Comparison of ENCODE assay signal across 8 cellular contexts in genomic region chr15:52331490-52332240, GRCh38. TPM values are rescaled to one million over a fixed set of nuclear protein-coding genes. Genes with fewer than 3 reads are reported as not detected.
DNase-seq lines count a peak whose midpoint lies in the region; ATAC-seq and TF ChIP-seq lines count a peak whose summit lies in the region.

No MANE protein-coding gene starts in this region.

- TF ChIP-seq EP300 in gastroesophageal sphincter (IDR thresholded peaks at IDR 0.05), result no peak

- ATAC-seq in GM21381 (IDR thresholded peaks at IDR 0.05; ENCODE audit: unreplicated experiment) (peak; percentile 79), gastroesophageal sphincter (no peak)

- peaks cover 0 to under 1% (median 0%) of the 10 kb centered on the region in 3 donors for H3K4me1 ChIP-seq in gastroesophageal sphincter

- peaks cover 0 to 67% of the 10 kb centered on the region in 2 donors for H3K36me3 ChIP-seq in gastroesophageal sphincter

- no peak for TF ChIP-seq POLR2A in gastroesophageal sphincter (IDR thresholded peaks at IDR 0.05)

- 66 to 78% methylated on average over 4 to 6 of the region's 6 CpGs for WGBS in gastroesophageal sphincter (ENCODE audit: low coverage in 1 of 2), 2 donors

- H3K27ac ChIP-seq in gastroesophageal sphincter, result no peak overlapping the region

- H3K9me3 ChIP-seq in gastroesophageal sphincter, result no peaks in the 10 kb centered on the region

- DNase-seq in EL, result peak; percentile 52
- peak; percentile 37 for DNase-seq in HPDE6-E6E7 (ENCODE audit: extremely low spot score)
- DNase-seq in T-helper 2 cell, result peak in 4 of 5 experiments; percentile 7 to 93 (median 32)
- peak; percentile 56 for DNase-seq in astrocyte of the cerebellum (ENCODE audit: low read depth)
- peak; percentile 55 for DNase-seq in left kidney (ENCODE audit: low read depth, low spot score)
- DNase-seq in stimulated activated CD8-positive, alpha-beta memory T cell treated with anti-CD3 and anti-CD28 coated beads, Interleukin-7, amount 100 ng/mL, for 24 hours (ENCODE audit: low read depth), result peak; percentile 16

- TF ChIP-seq CTCF in astrocyte of the cerebellum (IDR thresholded peaks at IDR 0.05; ENCODE audit: low read depth, low read length, missing control alignments), result peak; percentile 50
- TF ChIP-seq CTCF in gastroesophageal sphincter (IDR thresholded peaks at IDR 0.05), result peak in 1 of 4 experiments; percentile 16

- no peaks in the 10 kb centered on the region for H3K27me3 ChIP-seq in gastroesophageal sphincter

- in situ Hi-C loops in astrocyte of the cerebellum (cut with HindIII; ENCODE audit: low sequenced_read_pairs), result no loop called here

- H3K4me3 ChIP-seq in astrocyte of the cerebellum (ENCODE audit: low read depth, low read length) (no peak overlapping the region), gastroesophageal sphincter (no peak overlapping the region)

RNA-seq across cellular contexts. Expression of gene MYO5C, which starts 36.1 kb away (rescaled TPM):
- 10 to 100 TPM in 3 of 4 donors, 1 to 10 TPM in 1; 2.6 to 12.3 (median 10.2) TPM for total RNA-seq in gastroesophageal sphincter
